In the genomic region with DNA sequence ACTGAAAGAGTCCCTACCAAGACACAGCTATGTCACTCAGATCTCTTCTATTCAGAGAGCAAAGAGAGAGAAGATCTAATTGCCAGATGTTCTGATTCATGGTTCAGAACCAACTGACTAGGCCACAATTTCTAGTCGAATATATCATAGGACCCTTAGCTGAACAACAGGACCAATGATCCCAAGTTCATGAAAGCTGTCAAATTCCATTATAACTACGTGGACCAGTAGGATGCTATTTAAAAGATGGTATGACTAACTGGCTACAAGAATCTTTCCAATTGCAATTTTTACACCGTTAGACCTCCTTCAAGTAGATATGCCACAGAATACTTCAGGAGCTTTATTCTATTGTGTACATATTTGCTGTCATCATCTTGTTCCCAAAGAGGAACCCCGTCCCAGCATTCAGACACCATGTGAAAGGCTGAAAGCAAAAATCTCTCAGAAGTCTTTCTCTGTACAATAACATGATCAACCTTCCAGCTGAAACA, we compare ENCODE assay signal across 14 cellular contexts. TPM values are rescaled to one million over a fixed set of nuclear protein-coding genes. Genes with fewer than 3 reads are reported as not detected.
DNase-seq lines count a peak whose midpoint lies in the region; ATAC-seq and TF ChIP-seq lines count a peak whose summit lies in the region.
"Had no signal": no experiment of that assay in that cellular context is flagged by ENCODE, and none has a peak within 500 bp of the region (broad histone marks: within the 10 kb centered on the region; RNA-seq: fewer than 3 reads in every experiment).

No MANE protein-coding gene starts in this region.

- ATAC-seq in GM18909 (IDR thresholded peaks at IDR 0.05; ENCODE audit: poor library complexity, unreplicated experiment) = peak; percentile 10
- ATAC-seq in T-helper 17 cell = no peak
- ATAC-seq in foreskin keratinocyte = peak; percentile 49
- no peak for ATAC-seq in GM19397 (IDR thresholded peaks at IDR 0.05; ENCODE audit: unreplicated experiment)

- H3K9me3 ChIP-seq in T-helper 17 cell (ENCODE audit: control insufficient read depth, low read length, poor library complexity, severe bottlenecking) (no peaks in the 10 kb centered on the region), BE2C (no peaks in the 10 kb centered on the region)

- peak overlapping the region; percentile 84 for H3K4me3 Mint-ChIP-seq in T-helper 17 cell

- peak overlapping the region; percentile 89 for H3K27ac Mint-ChIP-seq in T-helper 17 cell
- H3K27ac Mint-ChIP-seq: progenitor cell of endocrine pancreas had no signal

- DNase-seq in AG10803 (ENCODE audit: low read depth) (peak; percentile 21), T-helper 17 cell (no peak), foreskin keratinocyte (no peak), BE2C (no peak), DMS 273 (lab: John Stamatoyannopoulos, UW; ENCODE audit: unreplicated experiment) (no peak), kidney glomerular epithelial cell (lab: John Stamatoyannopoulos, UW) (no peak)
- DNase-seq: foreskin melanocyte, KG1, NCI-H2171, SHP77 treated with DMSO at 0.1 percent for 48 hours had no signal

- peaks cover 3% of the 10 kb centered on the region for H3K36me3 Mint-ChIP-seq in T-helper 17 cell (ENCODE audit: low read depth)

- H3K36me3 ChIP-seq in BE2C = no peaks in the 10 kb centered on the region; the same call in 1 of the 2 replicates

- H3K27me3 ChIP-seq in foreskin keratinocyte = no peaks in the 10 kb centered on the region
- H3K27me3 ChIP-seq in BE2C = no peaks in the 10 kb centered on the region

- H3K4me3 ChIP-seq in AG10803 (ENCODE audit: low read length) = no peak overlapping the region
- H3K4me3 ChIP-seq in BE2C (ENCODE audit: low read depth, low read length) = no peak overlapping the region

- H3K4me1 ChIP-seq in foreskin keratinocyte (peaks cover 37% of the 10 kb centered on the region), BE2C (peaks cover 3% of the 10 kb centered on the region)

- no peak for TF ChIP-seq CTCF in AG10803 (conservative IDR thresholded peaks at IDR 0.05; ENCODE audit: low read length)
- TF ChIP-seq CTCF in foreskin keratinocyte (conservative IDR thresholded peaks at IDR 0.05) = no peak
- TF ChIP-seq CTCF in BE2C (IDR thresholded peaks at IDR 0.05; ENCODE audit: low read depth, low read length) = no peak

- no peak overlapping the region for H3K27ac ChIP-seq in foreskin keratinocyte
- H3K27ac ChIP-seq: C4-2B had no signal

- peaks cover 22% of the 10 kb centered on the region for H3K4me1 Mint-ChIP-seq in T-helper 17 cell

- H3K27me3 Mint-ChIP-seq in T-helper 17 cell = no peaks in the 10 kb centered on the region
- H3K27me3 Mint-ChIP-seq: progenitor cell of endocrine pancreas had no signal

RNA-seq across cellular contexts. Expression of gene DCUN1D3, which starts 26.0 kb away (rescaled TPM):
- total RNA-seq in T-helper 17 cell = 1 to 10 TPM; 3.9 to 4.0 TPM
- total RNA-seq in foreskin keratinocyte = 10.9 and 11.3 TPM in 2 replicates
- 2.9 and 3.5 TPM in 2 replicates for polyA plus RNA-seq in foreskin keratinocyte
- 7.5 TPM for polyA plus RNA-seq in BE2C (2012; ENCODE audit: insufficient read depth, insufficient read length, low read depth)

RNA-seq across cellular contexts. Expression of gene LYRM1, which starts 26.4 kb away (rescaled TPM):
- total RNA-seq in T-helper 17 cell (10 to 100 TPM; 15.0 to 20.1 TPM), foreskin keratinocyte (24.9 and 25.3 TPM in 2 replicates)
- polyA plus RNA-seq in foreskin keratinocyte = 19.1 and 19.7 TPM in 2 replicates
- 17.4 TPM for polyA plus RNA-seq in BE2C (2012; ENCODE audit: insufficient read depth, insufficient read length, low read depth)

Comparison
In these comparisons a context has a peak if more than half of its experiments do, and no peak if none do; other contexts are left out.
1. ATAC-seq: peak in GM18909 (single experiment) and foreskin keratinocyte (single experiment); none in T-helper 17 cell (single experiment) and GM19397 (single experiment).